1 cellular context compared by ENCODE assay signal in genomic region chr17:40312131-40312731, GRCh38.
TF ChIP-seq lines count a peak whose summit lies in the region.

No MANE protein-coding gene starts in this region.

TF ChIP-seq in GM23338, 12 proteins besides CTCF, POLR2A, EP300 and RAD21 (continued from another document):
- no peak for TF ChIP-seq REST (IDR thresholded peaks at IDR 0.05; ENCODE audit: unreplicated experiment)
- no peak for TF ChIP-seq EZH2phosphoT487 (IDR thresholded peaks at IDR 0.05; ENCODE audit: unreplicated experiment)
- TF ChIP-seq EZH2 (IDR thresholded peaks at IDR 0.05; ENCODE audit: low read depth, unreplicated experiment), result no peak
- TF ChIP-seq ZNF114 (CRISPR knock-in tag; IDR thresholded peaks at IDR 0.05), result no peak
- no peak for TF ChIP-seq ZNF331 (CRISPR knock-in tag; IDR thresholded peaks at IDR 0.05; ENCODE audit: low read depth)
- TF ChIP-seq STAT1 (IDR thresholded peaks at IDR 0.05; ENCODE audit: unreplicated experiment), result no peak
- TF ChIP-seq CREB1 (CRISPR knock-in tag; IDR thresholded peaks at IDR 0.05; ENCODE audit: low read depth), result no peak
